20 cellular contexts compared by ENCODE assay signal in the genomic region with DNA sequence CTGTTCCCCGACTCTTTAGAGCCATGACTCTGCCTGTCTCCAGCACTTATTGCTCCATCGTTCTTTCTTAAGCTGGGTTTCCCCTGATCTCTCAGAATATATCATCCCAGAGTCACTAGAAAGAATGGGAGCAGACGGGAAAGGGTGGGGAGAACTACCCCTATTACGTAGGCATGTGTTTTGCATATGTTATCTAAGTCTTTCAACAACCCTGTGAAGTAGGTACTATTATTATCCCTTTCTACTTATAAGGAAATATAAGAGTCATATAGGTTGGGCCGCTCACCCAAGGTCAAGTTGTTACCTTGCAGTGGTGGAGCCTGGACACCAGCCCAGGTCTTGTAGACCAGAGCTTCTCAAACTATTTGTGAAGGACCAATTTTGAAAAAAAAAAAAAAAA. TPM values are rescaled to one million over a fixed set of nuclear protein-coding genes. Genes with fewer than 3 reads are reported as not detected.
A peak's percentile ranks its signal among the peaks of the same experiment; 100 is the strongest.
DNase-seq lines count a peak whose midpoint lies in the region; ATAC-seq, FAIRE-seq and TF ChIP-seq lines count a peak whose summit lies in the region.
"Had no signal": no experiment of that assay in that cellular context is flagged by ENCODE, and none has a peak within 500 bp of the region (broad histone marks: within the 10 kb centered on the region; RNA-seq: fewer than 3 reads in every experiment).

No MANE protein-coding gene starts in this region.

- no peaks in the 10 kb centered on the region for H3K9me2 ChIP-seq in PC-9 (ENCODE audit: insufficient read depth)

- CTCF ChIA-PET in PC-9 (lab: Charles Lee) = interaction anchor here (0.6 kb wide), 1 partner anchor 50 kb away, joined by 20 read pairs; no protein-coding TSS in a partner anchor

- TF ChIP-seq POLR2A in erythroblast (IDR thresholded peaks at IDR 0.05; ENCODE audit: low read length) = no peak

- ATAC-seq in left cardiac atrium (peak in 1 of 2 donors; percentile 51), pancreas (peak; percentile 22 to 48 (median 32)), GM21515 (IDR thresholded peaks at IDR 0.05; ENCODE audit: unreplicated experiment) (no peak), GM18861 (IDR thresholded peaks at IDR 0.05; ENCODE audit: unreplicated experiment) (no peak)

- no TSS peak for BruUV-seq in PC-9 (replicated peaks; lab: Mats Ljungman, UMichigan)

- DNase-seq in PC-9 (no peak), bronchial epithelial cell (ENCODE audit: low read depth) (peak; percentile 73), left cardiac atrium (peak; percentile 35), pancreas (peak in 4 of 6 donors; percentile 56 to 81 (median 60)), GM20000 (ENCODE audit: low spot score) (no peak), erythroblast (lab: John Stamatoyannopoulos, UW) (no peak)
- DNase-seq: activated CD4-positive, alpha-beta memory T cell treated with anti-CD3 and anti-CD28 coated beads for 36 hours; activated CD4-positive, CD25-positive, alpha-beta regulatory T cell; activated gamma-delta T cell; amniotic stem cell; effector CD4-positive, alpha-beta T cell; KG1; NCI-H2081 treated with DMSO at 0.1 percent for 48 hours; NCI-H524; RPMI8226; stimulated activated naive CD4-positive, alpha-beta T cell treated with Interleukin-2 at 50 U/mL for 16 hours; tibial artery had no signal

- H3K36me3 ChIP-seq in PC-9 (ENCODE audit: low read depth) = no peaks in the 10 kb centered on the region
- H3K36me3 ChIP-seq in bronchial epithelial cell (ENCODE audit: control insufficient read depth, insufficient read depth, low read length) = no peaks in the 10 kb centered on the region
- no peaks in the 10 kb centered on the region for H3K36me3 ChIP-seq in pancreas
- H3K36me3 ChIP-seq: HAP-1, tibial artery had no signal

- H3K79me2 ChIP-seq in PC-9 (ENCODE audit: low read depth) = no peaks in the 10 kb centered on the region

- no peaks in the 10 kb centered on the region for H4K20me1 ChIP-seq in PC-9 (ENCODE audit: insufficient read depth)

- H3K27ac ChIP-seq in PC-9 (peak overlapping the region; percentile 98), pancreas (peak overlapping the region in 3 of 4 donors; percentile 10 to 91 (median 87))
- H3K27ac ChIP-seq: tibial artery had no signal

- no peak overlapping the region for H3K4me2 ChIP-seq in PC-9

- POLR2A ChIA-PET in PC-9 (lab: Charles Lee; ENCODE audit: unreplicated experiment) = interaction anchor here (0.6 to 1.1 kb wide), 3 partner anchors 11 to 63 kb away, joined by 4 to 9 read pairs (median 6); no protein-coding TSS in a partner anchor

- intact Hi-C loops in PC-9 (cut with micrococcal nuclease; ENCODE audit: unreplicated experiment) (no loop called here), left cardiac atrium (cut with DNase I) (no loop called here), pancreas (cut with DNase I) (loop anchor here in 1 of 3 donors (5.0 kb wide), 1 partner anchor 58 kb away; no protein-coding TSS in a partner anchor)

- FAIRE-seq in bronchial epithelial cell (lab: Jason Lieb, UNC) (no peak), pancreas (lab: Jason Lieb, UNC) (no peak)

- TF ChIP-seq CTCF in PC-9 (conservative IDR thresholded peaks at IDR 0.05) (no peak), bronchial epithelial cell (IDR thresholded peaks at IDR 0.05; ENCODE audit: insufficient read depth, low read length, severe bottlenecking) (no peak), pancreas (IDR thresholded peaks at IDR 0.05) (no peak), GM20000 (IDR thresholded peaks at IDR 0.05; ENCODE audit: extremely low read depth, missing control alignments) (no peak)

- peaks cover 58% of the 10 kb centered on the region for H3K4me1 ChIP-seq in PC-9 (replicated peaks; ENCODE audit: insufficient read depth)
- H3K4me1 ChIP-seq in pancreas = peaks cover 33 to 50% (median 47%) of the 10 kb centered on the region in 3 donors
- H3K4me1 ChIP-seq: HAP-1, tibial artery had no signal

- WGBS in pancreas, 2 donors = 35 to 39% methylated on average over 5 of the region's 5 CpGs

- H3F3A ChIP-seq in PC-9 (ENCODE audit: insufficient read depth, low read depth) = peaks cover 48% of the 10 kb centered on the region

- no peak overlapping the region for H2AFZ ChIP-seq in PC-9

- no peaks in the 10 kb centered on the region for H3K9me3 ChIP-seq in PC-9 (ENCODE audit: insufficient read depth, low read depth)
- H3K9me3 ChIP-seq in pancreas = no peaks in the 10 kb centered on the region
- H3K9me3 ChIP-seq: HAP-1, tibial artery had no signal

- H3K27me3 ChIP-seq in PC-9 (ENCODE audit: insufficient read depth, low read depth) (no peaks in the 10 kb centered on the region), bronchial epithelial cell (ENCODE audit: control insufficient read depth, insufficient read depth, low read length) (no peaks in the 10 kb centered on the region), pancreas (no peaks in the 10 kb centered on the region)

- H3K4me3 ChIP-seq in PC-9 (no peak overlapping the region), bronchial epithelial cell (ENCODE audit: low read depth, low read length) (no peak overlapping the region), pancreas (no peak overlapping the region)
- H3K4me3 ChIP-seq: HAP-1, tibial artery had no signal

RNA-seq across cellular contexts. Expression of gene ELF3, which starts 38.7 kb away (rescaled TPM):
- 295 and 318 TPM in 2 replicates for total RNA-seq in PC-9 (2021)
- total RNA-seq in bronchial epithelial cell = 66.1 and 105 TPM in 2 replicates
- total RNA-seq in left cardiac atrium = 1 to 10 TPM in 1 of 2 donors, under 1 TPM in 1; 0.59 to 8.5 TPM
- total RNA-seq in pancreas = 100 to 1,000 TPM in 5 of 6 donors, 10 to 100 TPM in 1; 99.3 to 278 (median 158) TPM
- polyA plus RNA-seq in pancreas = 100 to 1,000 TPM; 284 to 447 TPM

Comparison
In these comparisons a context has a peak if more than half of its experiments do, and no peak if none do; other contexts are left out.
1. DNase-seq: peak in bronchial epithelial cell (single experiment), left cardiac atrium (single experiment) and pancreas (4 of 6); none in PC-9 (0 of 2), GM20000 (single experiment) and erythroblast (0 of 2).
2. ATAC-seq: peak in pancreas (4 of 4); none in GM21515 (single experiment) and GM18861 (single experiment).